21 cellular contexts compared by ENCODE assay signal in genomic region chr9:137748741-137749140, GRCh38.
"Had no signal": no experiment of that assay in that cellular context is flagged by ENCODE, and none has a peak within 500 bp of the region (broad histone marks: within the 10 kb centered on the region; RNA-seq: fewer than 3 reads in every experiment).

No MANE protein-coding gene starts in this region.

- ATAC-seq: effector memory CD8-positive, alpha-beta T cell; left lobe of liver; mucosa of descending colon; natural killer cell; pancreas had no signal

- H3K27ac ChIP-seq: epithelial cell of prostate, esophagus muscularis mucosa, pancreas, stomach, thoracic aorta, transverse colon had no signal

- H3K4me1 ChIP-seq: pancreas, stomach, transverse colon had no signal

- H3K9me3 Mint-ChIP-seq: dendritic cell treated with granulocyte-macrophage colony-stimulating factor and Interleukin-4, amounts not matched to agents 40 ng/mL and 50 ng/mL, for 4 days; effector memory CD8-positive, alpha-beta T cell; natural killer cell had no signal

- H3K27ac Mint-ChIP-seq: dendritic cell treated with granulocyte-macrophage colony-stimulating factor and Interleukin-4, amounts not matched to agents 40 ng/mL and 50 ng/mL, for 4 days; progenitor cell of endocrine pancreas had no signal

- H3K27me3 ChIP-seq: esophagus muscularis mucosa, gastrocnemius medialis, pancreas, stomach, transverse colon had no signal

- H3K4me3 ChIP-seq: esophagus muscularis mucosa, gastrocnemius medialis, mucosa of descending colon, pancreas, stomach, thoracic aorta, transverse colon had no signal

- DNase-seq: effector memory CD8-positive, alpha-beta T cell; gastrocnemius medialis; islet precursor cell; mammary epithelial cell; mucosa of descending colon; natural killer cell; occipital lobe; pancreas; stimulated activated CD4-positive, alpha-beta T cell treated with anti-CD3 and anti-CD28 coated beads, Interleukin-15, amount 100 ng/mL, for 24 hours; stimulated activated CD4-positive, alpha-beta T cell treated with anti-CD3 and anti-CD28 coated beads, Interleukin-1b, Interleukin-23, amount 100 ng/mL, for 48 hours; stimulated activated CD4-positive, alpha-beta T cell treated with anti-CD3 and anti-CD28 coated beads, Interleukin-4, amount 100 ng/mL, for 24 hours; stimulated activated naive CD4-positive, alpha-beta T cell; stomach; substantia nigra; transverse colon had no signal

- H3K9me3 ChIP-seq: esophagus muscularis mucosa, gastrocnemius medialis, mucosa of descending colon, pancreas, stomach, thoracic aorta, transverse colon had no signal

- H3K27me3 Mint-ChIP-seq: dendritic cell treated with granulocyte-macrophage colony-stimulating factor and Interleukin-4, amounts not matched to agents 40 ng/mL and 50 ng/mL, for 4 days; effector memory CD8-positive, alpha-beta T cell; progenitor cell of endocrine pancreas had no signal

- H3K4me3 Mint-ChIP-seq: dendritic cell treated with granulocyte-macrophage colony-stimulating factor and Interleukin-4, amounts not matched to agents 40 ng/mL and 50 ng/mL, for 4 days; effector memory CD8-positive, alpha-beta T cell; natural killer cell had no signal
